ENCODE assay signal across 34 cellular contexts in genomic region chr10:45294681-45295080, GRCh38. TPM values are rescaled to one million over a fixed set of nuclear protein-coding genes. Genes with fewer than 3 reads are reported as not detected.
"Had no signal": no experiment of that assay in that cellular context is flagged by ENCODE, and none has a peak within 500 bp of the region (broad histone marks: within the 10 kb centered on the region; RNA-seq: fewer than 3 reads in every experiment).

No MANE protein-coding gene starts in this region.

- H3K27ac Mint-ChIP-seq: activated B cell treated with CpG ODN at 0.5 μM for 24 hours; activated CD4-positive, alpha-beta memory T cell treated with anti-CD3 and anti-CD28 coated beads for 36 hours; activated naive CD4-positive, alpha-beta T cell treated with anti-CD3 and anti-CD28 coated beads, Interleukin-2, amount 10 ng/mL, durations not matched to agents 7 days and 5 days; activated naive CD8-positive, alpha-beta T cell; activated T-helper 1 cell treated with anti-CD3 and anti-CD28 coated beads, Interleukin-12 subunit alpha, Interleukin-12 subunit beta, Interleukin-2, Interleukin-4 antibody, amounts not matched to agents 30 ng/mL and 10 ng/mL and 1 ng/mL, durations not matched to agents 14 hours and 24 hours and 36 hours had no signal

- ATAC-seq: activated T-cell treated with anti-CD3 and anti-CD28 coated beads, Interleukin-2, amount 50 U/mL, for 4 hours; body of pancreas had no signal

- H3K27me3 Mint-ChIP-seq: activated B cell treated with CpG ODN at 0.5 μM for 24 hours; activated CD4-positive, alpha-beta memory T cell treated with anti-CD3 and anti-CD28 coated beads for 36 hours; activated naive CD8-positive, alpha-beta T cell had no signal

- H3K36me3 Mint-ChIP-seq: activated CD4-positive, alpha-beta memory T cell treated with anti-CD3 and anti-CD28 coated beads for 36 hours; activated naive CD4-positive, alpha-beta T cell treated with anti-CD3 and anti-CD28 coated beads, Interleukin-2, amount 10 ng/mL, durations not matched to agents 7 days and 5 days; activated naive CD8-positive, alpha-beta T cell had no signal

- H3K4me3 Mint-ChIP-seq: activated B cell treated with CpG ODN at 0.5 μM for 24 hours; activated CD4-positive, alpha-beta memory T cell treated with anti-CD3 and anti-CD28 coated beads for 36 hours; activated naive CD4-positive, alpha-beta T cell treated with anti-CD3 and anti-CD28 coated beads, Interleukin-2, amount 10 ng/mL, durations not matched to agents 7 days and 5 days; activated naive CD8-positive, alpha-beta T cell; activated T-cell treated with anti-CD3 and anti-CD28 coated beads, Interleukin-2, amount 50 U/mL, for 4 hours; activated T-helper 1 cell treated with anti-CD3 and anti-CD28 coated beads, Interleukin-12 subunit alpha, Interleukin-12 subunit beta, Interleukin-2, Interleukin-4 antibody, amounts not matched to agents 30 ng/mL and 10 ng/mL and 1 ng/mL, durations not matched to agents 14 hours and 24 hours and 36 hours had no signal

- DNase-seq: activated B cell treated with CpG ODN at 0.5 μM for 24 hours; activated CD4-positive, alpha-beta memory T cell treated with anti-CD3 and anti-CD28 coated beads for 36 hours; activated CD4-positive, alpha-beta T cell treated with anti-CD3 and anti-CD28 coated beads for 4 hours; activated CD4-positive, alpha-beta T cell treated with anti-CD3 and anti-CD28 coated beads, Interleukin-2, amount 50 U/mL, for 1 hour; activated CD4-positive, CD25-positive, alpha-beta regulatory T cell treated with anti-CD3 and anti-CD28 coated beads, Interleukin-2, amount 50 U/mL, for 72 hours; activated effector memory CD4-positive, alpha-beta T cell treated with Interleukin-2 at 50 U/mL for 16 hours; activated naive CD4-positive, alpha-beta T cell treated with anti-CD3 and anti-CD28 coated beads, Interleukin-2, amount 10 ng/mL, durations not matched to agents 7 days and 5 days; activated T-cell treated with anti-CD3 and anti-CD28 coated beads for 4 hours; activated T-cell treated with anti-CD3 and anti-CD28 coated beads, Interleukin-2, amount 50 U/mL, for 4 hours; adrenal gland; body of pancreas; caudate nucleus; cerebellar nuclear complex; MM.1S; MV-4-11; NCI-H1092; NCI-H1436 treated with DMSO at 0.1 percent for 48 hours; NCI-H1694 treated with DMSO at 0.1 percent for 48 hours; NCI-H2029; NCI-H345; NCI-H524 treated with DMSO at 0.1 percent for 48 hours; NK-92 treated with Interleukin-12 subunit alpha and Interleukin-12 subunit beta, amount 100 ng/mL, for 24 hours; PC-9; Right ventricle myocardium superior; SW 1271; T-helper 1 cell; T-helper 2 cell; T-helper 9 cell had no signal

- H3K9me3 Mint-ChIP-seq: activated B cell treated with CpG ODN at 0.5 μM for 24 hours; activated CD4-positive, alpha-beta memory T cell treated with anti-CD3 and anti-CD28 coated beads for 36 hours; activated naive CD4-positive, alpha-beta T cell treated with anti-CD3 and anti-CD28 coated beads, Interleukin-2, amount 10 ng/mL, durations not matched to agents 7 days and 5 days; activated T-cell treated with anti-CD3 and anti-CD28 coated beads, Interleukin-2, amount 50 U/mL, for 4 hours had no signal

RNA-seq across cellular contexts. Expression of gene OR13A1, which starts 20.7 kb away (rescaled TPM):
- total RNA-seq: activated CD4-positive, alpha-beta memory T cell treated with anti-CD3 and anti-CD28 coated beads for 36 hours; activated CD8-positive, alpha-beta memory T cell treated with anti-CD3 and anti-CD28 coated beads for 36 hours; activated T-cell treated with anti-CD3 and anti-CD28 coated beads, Interleukin-2, amount 50 U/mL, for 4 hours; activated T-helper 1 cell treated with anti-CD3 and anti-CD28 coated beads, Interleukin-12 subunit alpha, Interleukin-12 subunit beta, Interleukin-2, Interleukin-4 antibody, amounts not matched to agents 30 ng/mL and 10 ng/mL and 1 ng/mL, durations not matched to agents 14 hours and 24 hours and 36 hours; astrocyte; body of pancreas; LHCN-M2; NCI-H460; PC-9; Right ventricle myocardium superior had no signal
